19 cellular contexts compared by ENCODE assay signal in the genomic region with DNA sequence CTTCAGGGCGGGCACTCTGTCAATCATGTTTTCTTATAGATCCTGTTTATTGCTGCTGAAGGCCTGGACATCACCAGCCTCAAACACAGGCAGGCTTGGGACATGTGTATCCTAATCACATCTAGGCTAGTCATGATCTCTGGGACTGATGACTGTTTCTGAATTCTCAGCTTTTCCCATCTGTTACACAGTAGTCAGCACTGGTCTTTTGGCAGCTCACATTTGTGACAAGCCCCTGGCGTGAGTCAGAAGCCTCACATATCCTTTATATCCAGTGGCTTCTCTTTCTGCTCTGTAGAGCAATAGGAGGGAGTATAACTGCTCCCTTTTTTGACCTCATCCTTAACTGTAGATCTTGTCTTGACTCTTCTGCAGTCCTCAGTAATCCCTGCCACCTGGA.
DNase-seq lines count a peak whose midpoint lies in the region; ATAC-seq and TF ChIP-seq lines count a peak whose summit lies in the region.
"Had no signal": no experiment of that assay in that cellular context is flagged by ENCODE, and none has a peak within 500 bp of the region (broad histone marks: within the 10 kb centered on the region; RNA-seq: fewer than 3 reads in every experiment).

No MANE protein-coding gene starts in this region.

- H3K27me3 ChIP-seq in adipocyte (replicated peaks; ENCODE audit: control insufficient read depth, insufficient read depth, low read length), result no peaks in the 10 kb centered on the region

- no peaks in the 10 kb centered on the region for H3K36me3 ChIP-seq in adipocyte (ENCODE audit: control insufficient read depth, insufficient read depth, low read length, severe bottlenecking)

- POLR2A ChIA-PET in AG04449 (lab: Yijun Ruan, JAX), result no interaction called here

- DNase-seq in AG04449 (ENCODE audit: low read depth, low spot score) (peak; percentile 59), GM04504 (ENCODE audit: low read depth) (peak; percentile 86), adipocyte (ENCODE audit: low read depth) (peak; percentile 30), fibroblast of the conjunctiva (ENCODE audit: low read depth) (peak; percentile 27), NCI-H2171 (lab: John Stamatoyannopoulos, UW) (no peak), HUDEP-2 (lab: John Stamatoyannopoulos, UW; ENCODE audit: unreplicated experiment in 76 of 76) (no peak)
- DNase-seq in effector memory CD8-positive, alpha-beta T cell, result no peak
- DNase-seq: activated CD4-positive, alpha-beta T cell treated with anti-CD3 and anti-CD28 coated beads, Interleukin-2, amount 50 U/mL, for 1 hour; activated naive CD8-positive, alpha-beta T cell treated with anti-CD3 and anti-CD28 coated beads, Interleukin-2, amount 10 ng/mL, durations not matched to agents 7 days and 5 days; activated T-cell treated with anti-CD3 and anti-CD28 coated beads, Interleukin-2, amount 50 U/mL, for 24 hours; cerebellar nuclear complex; H9; naive B cell; NCI-H1930; NCI-H69; posterior cingulate gyrus; small intestine had no signal

- no peak overlapping the region for H3K27ac Mint-ChIP-seq in effector memory CD8-positive, alpha-beta T cell
- H3K27ac Mint-ChIP-seq: activated naive CD8-positive, alpha-beta T cell treated with anti-CD3 and anti-CD28 coated beads, Interleukin-2, amount 10 ng/mL, durations not matched to agents 7 days and 5 days; activated T-cell treated with anti-CD3 and anti-CD28 coated beads, Interleukin-2, amount 50 U/mL, for 24 hours; H9; type B pancreatic cell had no signal

- H3K27me3 Mint-ChIP-seq in effector memory CD8-positive, alpha-beta T cell, result no peaks in the 10 kb centered on the region
- H3K27me3 Mint-ChIP-seq: activated naive CD8-positive, alpha-beta T cell treated with anti-CD3 and anti-CD28 coated beads, Interleukin-2, amount 10 ng/mL, durations not matched to agents 7 days and 5 days; activated T-cell treated with anti-CD3 and anti-CD28 coated beads, Interleukin-2, amount 50 U/mL, for 24 hours; naive B cell had no signal

- no peaks in the 10 kb centered on the region for H3K9me3 Mint-ChIP-seq in effector memory CD8-positive, alpha-beta T cell
- H3K9me3 Mint-ChIP-seq: activated naive CD8-positive, alpha-beta T cell treated with anti-CD3 and anti-CD28 coated beads, Interleukin-2, amount 10 ng/mL, durations not matched to agents 7 days and 5 days; activated T-cell treated with anti-CD3 and anti-CD28 coated beads, Interleukin-2, amount 50 U/mL, for 24 hours; H9; naive B cell; type B pancreatic cell had no signal

- peaks cover 9 to 12% of the 10 kb centered on the region in 2 donors for H3K4me1 Mint-ChIP-seq in effector memory CD8-positive, alpha-beta T cell (ENCODE audit: low read depth in 2 of 2)

- no peak overlapping the region for H3K9ac ChIP-seq in adipocyte (ENCODE audit: low read length)

- H3K4me3 ChIP-seq in AG04449 (ENCODE audit: low read depth, low read length), result no peak overlapping the region
- H3K4me3 ChIP-seq in adipocyte (ENCODE audit: low read length), result no peak overlapping the region

- H3K4me1 ChIP-seq in adipocyte (ENCODE audit: control insufficient read depth, insufficient read depth, low read length), result peaks cover 7% of the 10 kb centered on the region

- ATAC-seq in GM18868 (IDR thresholded peaks at IDR 0.05; ENCODE audit: unreplicated experiment), result no peak
- no peak for ATAC-seq in effector memory CD8-positive, alpha-beta T cell (replicated peaks)

- TF ChIP-seq CTCF in AG04449 (IDR thresholded peaks at IDR 0.05; ENCODE audit: insufficient read depth, low read length, missing control alignments), result no peak

- H3K36me3 Mint-ChIP-seq in effector memory CD8-positive, alpha-beta T cell (ENCODE audit: insufficient read depth), result peaks cover 9% of the 10 kb centered on the region

- H3K9me3 ChIP-seq in adipocyte (ENCODE audit: control insufficient read depth, low read length), result no peaks in the 10 kb centered on the region

- CTCF ChIA-PET in AG04449 (lab: Yijun Ruan, JAX), result interaction anchor here (1.0 kb wide), 1 partner anchor 10 kb away, joined by 4 read pairs; no protein-coding TSS in a partner anchor

- H3K4me3 Mint-ChIP-seq in effector memory CD8-positive, alpha-beta T cell, result no peak overlapping the region
- H3K4me3 Mint-ChIP-seq: activated naive CD8-positive, alpha-beta T cell treated with anti-CD3 and anti-CD28 coated beads, Interleukin-2, amount 10 ng/mL, durations not matched to agents 7 days and 5 days; activated T-cell treated with anti-CD3 and anti-CD28 coated beads, Interleukin-2, amount 50 U/mL, for 24 hours; H9; type B pancreatic cell had no signal

Comparison
In these comparisons a context has a peak if more than half of its experiments do, and no peak if none do; other contexts are left out.
1. DNase-seq: peak in AG04449 (single experiment), GM04504 (single experiment), adipocyte (single experiment) and fibroblast of the conjunctiva (single experiment); none in NCI-H2171 (single experiment), effector memory CD8-positive, alpha-beta T cell (0 of 3) and HUDEP-2 (0 of 76).